ENCODE assay signal across 13 cellular contexts in genomic region chr16:399278-400019, GRCh38. TPM values are rescaled to one million over a fixed set of nuclear protein-coding genes. Genes with fewer than 3 reads are reported as not detected.
DNase-seq lines count a peak whose midpoint lies in the region; ATAC-seq, FAIRE-seq and TF ChIP-seq lines count a peak whose summit lies in the region.
"Had no signal": no experiment of that assay in that cellular context is flagged by ENCODE, and none has a peak within 500 bp of the region (broad histone marks: within the 10 kb centered on the region; RNA-seq: fewer than 3 reads in every experiment).

No MANE protein-coding gene starts in this region.

- peaks cover 5 to 28% (median 24%) of the 10 kb centered on the region in 11 experiments; a peak in 17 of 22 replicates for H4K20me1 ChIP-seq in BLaER1 treated with 17β-estradiol and CSF1 and Interleukin-3, amounts not matched to agents 10 nM and 100 nM
- H4K20me1 ChIP-seq in GM23338 (replicated peaks; ENCODE audit: insufficient read depth), result no peaks in the 10 kb centered on the region; the same call in 1 of the 2 replicates

- H3K36me3 Mint-ChIP-seq in GM23338 (ENCODE audit: low read depth), result peaks cover 22% of the 10 kb centered on the region
- no peaks in the 10 kb centered on the region for H3K36me3 Mint-ChIP-seq in activated CD4-positive, alpha-beta memory T cell treated with anti-CD3 and anti-CD28 coated beads, Interleukin-2, amount 10 ng/mL, durations not matched to agents 7 days and 5 days (ENCODE audit: low read depth)
- H3K36me3 Mint-ChIP-seq in naive B cell, result no peaks in the 10 kb centered on the region
- H3K36me3 Mint-ChIP-seq in CD14-positive monocyte, result peaks cover 0 to 6% of the 10 kb centered on the region in 2 donors

- TF ChIP-seq CTCF in GM23338 (conservative IDR thresholded peaks at IDR 0.05; ENCODE audit: low read depth in 2 of 2) (no peak), CD14-positive monocyte (IDR thresholded peaks at IDR 0.05) (no peak)

- H3F3A ChIP-seq in GM23338 (replicated peaks; ENCODE audit: low read depth), result peaks cover 38% of the 10 kb centered on the region

- no peaks in the 10 kb centered on the region for H3K9me2 ChIP-seq in GM23338 (ENCODE audit: insufficient read depth)

- H3K4me1 Mint-ChIP-seq in GM23338 (peaks cover 29% of the 10 kb centered on the region), naive B cell (peaks cover 21 to 41% (median 22%) of the 10 kb centered on the region in 3 donors), CD14-positive monocyte (peaks cover 32% of the 10 kb centered on the region)
- peaks cover 29% of the 10 kb centered on the region for H3K4me1 Mint-ChIP-seq in activated CD4-positive, alpha-beta memory T cell treated with anti-CD3 and anti-CD28 coated beads, Interleukin-2, amount 10 ng/mL, durations not matched to agents 7 days and 5 days

- peak overlapping the region; percentile 78 to 97 (median 92); a peak in 21 of 22 replicates for H3K4me2 ChIP-seq in BLaER1 treated with 17β-estradiol and CSF1 and Interleukin-3, amounts not matched to agents 10 nM and 100 nM
- H3K4me2 ChIP-seq in GM23338, result no peak overlapping the region

- H3K9ac ChIP-seq in BLaER1 treated with 17β-estradiol and CSF1 and Interleukin-3, amounts not matched to agents 10 nM and 100 nM, result peak overlapping the region in 10 of 11 experiments; percentile 23 to 95 (median 87); a peak in 12 of 22 replicates

- no peaks in the 10 kb centered on the region for H3K9me3 ChIP-seq in BLaER1 treated with 17β-estradiol and CSF1 and Interleukin-3, amounts not matched to agents 10 nM and 100 nM (replicated peaks in 1 of 11)
- H3K9me3 ChIP-seq in small intestine (ENCODE audit: control insufficient read depth, low read depth), result no peaks in the 10 kb centered on the region
- H3K9me3 ChIP-seq: breast epithelium, SJCRH30, thoracic aorta had no signal

- 78 to 80% (median 78%) methylated on average over 20 to 23 of the region's 23 CpGs for WGBS in small intestine, 3 donors

- no peak overlapping the region for H3K27ac Mint-ChIP-seq in GM23338
- peak overlapping the region; percentile 44 for H3K27ac Mint-ChIP-seq in activated CD4-positive, alpha-beta memory T cell treated with anti-CD3 and anti-CD28 coated beads, Interleukin-2, amount 10 ng/mL, durations not matched to agents 7 days and 5 days
- H3K27ac Mint-ChIP-seq in naive B cell, result peak overlapping the region in 5 of 6 donors; percentile 30 to 99 (median 94)
- peak overlapping the region in 3 of 7 donors; percentile 25 to 98 (median 26) for H3K27ac Mint-ChIP-seq in CD14-positive monocyte

- FAIRE-seq in small intestine (lab: Jason Lieb, UNC), result no peak

- no peak overlapping the region for H2AFZ ChIP-seq in GM23338

- H3K4me1 ChIP-seq in BLaER1 treated with 17β-estradiol and CSF1 and Interleukin-3, amounts not matched to agents 10 nM and 100 nM, result peaks cover 42 to 60% (median 54%) of the 10 kb centered on the region in 10 experiments
- H3K4me1 ChIP-seq in GM23338 (ENCODE audit: insufficient read depth), result peaks cover 20% of the 10 kb centered on the region
- peaks cover 0 to 7% of the 10 kb centered on the region in 2 donors for H3K4me1 ChIP-seq in small intestine (ENCODE audit: control insufficient read depth in 2 of 2, insufficient read depth in 1 of 2, low read depth in 1 of 2, low read length in 1 of 2)
- H3K4me1 ChIP-seq: breast epithelium, SJCRH30 had no signal

- peak overlapping the region in 4 of 10 experiments; percentile 73 to 95 (median 92); a peak in 3 of 20 replicates for H3K4me3 ChIP-seq in BLaER1 treated with 17β-estradiol and CSF1 and Interleukin-3, amounts not matched to agents 10 nM and 100 nM
- no peak overlapping the region for H3K4me3 ChIP-seq in GM23338
- no peak overlapping the region for H3K4me3 ChIP-seq in small intestine (ENCODE audit: low read depth in 1 of 2, low read length in 2 of 2)
- H3K4me3 ChIP-seq: SJCRH30 had no signal

- H3K27ac ChIP-seq in BLaER1 treated with 17β-estradiol and CSF1 and Interleukin-3, amounts not matched to agents 10 nM and 100 nM, result peak overlapping the region in 3 of 11 experiments; percentile 83 to 90 (median 87); a peak in 4 of 22 replicates
- H3K27ac ChIP-seq in GM23338 (ENCODE audit: low read depth) (peak overlapping the region; percentile 50; the same call in 1 of the 2 replicates), small intestine (ENCODE audit: low read depth in 1 of 2, low read length in 1 of 2) (no peak overlapping the region)
- H3K27ac ChIP-seq: SJCRH30 had no signal

- H3K9me3 Mint-ChIP-seq in GM23338 (peaks cover 5% of the 10 kb centered on the region; the same call in 2 of the 3 replicates), naive B cell (no peaks in the 10 kb centered on the region), CD14-positive monocyte (no peaks in the 10 kb centered on the region)
- H3K9me3 Mint-ChIP-seq in activated CD4-positive, alpha-beta memory T cell treated with anti-CD3 and anti-CD28 coated beads, Interleukin-2, amount 10 ng/mL, durations not matched to agents 7 days and 5 days, result no peaks in the 10 kb centered on the region

- DNase-seq in GM23338 (ENCODE audit: low spot score) (no peak), naive B cell (no peak), small intestine (no peak), cortex of kidney (lab: John Stamatoyannopoulos, UW) (no peak), putamen (ENCODE audit: low spot score) (no peak), CD14-positive monocyte (ENCODE audit: low spot score) (no peak)
- no peak for DNase-seq in activated CD4-positive, alpha-beta memory T cell treated with anti-CD3 and anti-CD28 coated beads, Interleukin-2, amount 10 ng/mL, durations not matched to agents 7 days and 5 days
- DNase-seq: kidney glomerular epithelial cell, NCI-H2029 treated with DMSO at 0.1 percent for 48 hours, SJCRH30 had no signal

- H3K27me3 Mint-ChIP-seq in GM23338 (ENCODE audit: insufficient read depth, low read depth, poor library complexity) (peaks cover 28% of the 10 kb centered on the region), naive B cell (no peaks in the 10 kb centered on the region), CD14-positive monocyte (ENCODE audit: low read depth in 3 of 3) (peaks cover 3 to 5% (median 4%) of the 10 kb centered on the region in 3 donors)
- H3K27me3 Mint-ChIP-seq in activated CD4-positive, alpha-beta memory T cell treated with anti-CD3 and anti-CD28 coated beads, Interleukin-2, amount 10 ng/mL, durations not matched to agents 7 days and 5 days, result peaks cover 11% of the 10 kb centered on the region

- peaks cover 5% of the 10 kb centered on the region; the same call in 1 of the 2 replicates for H3K79me2 ChIP-seq in GM23338 (replicated peaks; ENCODE audit: insufficient read depth)

- POLR2A ChIA-PET in activated CD4-positive, alpha-beta memory T cell treated with anti-CD3 and anti-CD28 coated beads, Interleukin-2, amount 10 ng/mL, durations not matched to agents 7 days and 5 days (lab: Charles Lee), result interaction anchor here (2.1 kb wide), 1 partner anchor 48 kb away, joined by 8 read pairs; no protein-coding TSS in a partner anchor

- intact Hi-C loops in CD14-positive monocyte (cut with micrococcal nuclease), result loop anchor here (5.0 kb wide), 1 partner anchor 128 kb away; the partner anchor contains the start of gene CAPN15 (in 2 of the 2)

- H3K4me3 Mint-ChIP-seq in GM23338, result no peak overlapping the region
- peak overlapping the region; percentile 82 for H3K4me3 Mint-ChIP-seq in activated CD4-positive, alpha-beta memory T cell treated with anti-CD3 and anti-CD28 coated beads, Interleukin-2, amount 10 ng/mL, durations not matched to agents 7 days and 5 days
- H3K4me3 Mint-ChIP-seq in naive B cell, result peak overlapping the region in 7 of 8 donors; percentile 21 to 98 (median 66)
- H3K4me3 Mint-ChIP-seq in CD14-positive monocyte, result no peak overlapping the region

- no peaks in the 10 kb centered on the region for H3K27me3 ChIP-seq in BLaER1 treated with 17β-estradiol and CSF1 and Interleukin-3, amounts not matched to agents 10 nM and 100 nM
- H3K27me3 ChIP-seq in GM23338 (ENCODE audit: insufficient read depth) (no peaks in the 10 kb centered on the region), small intestine (ENCODE audit: control insufficient read depth in 2 of 2, insufficient read depth in 2 of 2, low read length in 2 of 2) (no peaks in the 10 kb centered on the region)
- H3K27me3 ChIP-seq: breast epithelium, SJCRH30 had no signal

- CTCF ChIA-PET in activated CD4-positive, alpha-beta memory T cell treated with anti-CD3 and anti-CD28 coated beads, Interleukin-2, amount 10 ng/mL, durations not matched to agents 7 days and 5 days (lab: Charles Lee), result no interaction called here

- H3K36me3 ChIP-seq in BLaER1 treated with 17β-estradiol and CSF1 and Interleukin-3, amounts not matched to agents 10 nM and 100 nM, result peaks cover 9 to 22% (median 17%) of the 10 kb centered on the region in 11 experiments; a peak in 19 of 22 replicates
- no peaks in the 10 kb centered on the region; the same call in 1 of the 2 replicates for H3K36me3 ChIP-seq in GM23338 (ENCODE audit: insufficient read depth)
- H3K36me3 ChIP-seq in small intestine (ENCODE audit: control insufficient read depth in 2 of 2, insufficient read depth in 2 of 2, low read length in 2 of 2), result no peaks in the 10 kb centered on the region
- H3K36me3 ChIP-seq: breast epithelium, thoracic aorta had no signal

- ATAC-seq in GM23338, result no peak
- ATAC-seq in naive B cell (ENCODE audit: low read depth in 2 of 2), result no peak

RNA-seq across cellular contexts. Expression of gene DECR2, which starts 2.2 kb away (rescaled TPM):
- total RNA-seq in GM23338 (2014; rRNA removed; shearing (Covaris generic)), result 17.9 and 26.9 TPM in 2 replicates
- polyA plus RNA-seq in GM23338 (2016; fragmentation: Nextera tagmentation; extraction: Ambion mirVana) (19.0 and 20.3 TPM in 2 replicates), naive B cell (ENCODE audit: low read depth in 6 of 6) (1 to 10 TPM; 3.8 to 9.4 (median 5.2) TPM), small intestine (100 to 1,000 TPM in 2 of 3 donors, 10 to 100 TPM in 1; 46.7 to 154 (median 101) TPM), CD14-positive monocyte (1 to 10 TPM; 5.7 to 8.7 TPM)
- total RNA-seq in activated CD4-positive, alpha-beta memory T cell treated with anti-CD3 and anti-CD28 coated beads, Interleukin-2, amount 10 ng/mL, durations not matched to agents 7 days and 5 days, result 1 to 10 TPM; 3.0 to 3.3 TPM

RNA-seq across cellular contexts. Expression of gene NME4, which starts 2.5 kb away (rescaled TPM):
- total RNA-seq in GM23338 (2014; rRNA removed; shearing (Covaris generic)), result 228 and 249 TPM in 2 replicates
- polyA plus RNA-seq in GM23338 (2016; fragmentation: Nextera tagmentation; extraction: Ambion mirVana) (511 and 521 TPM in 2 replicates), naive B cell (ENCODE audit: low read depth in 6 of 6) (100 to 1,000 TPM in 1 of 6 donors, 10 to 100 TPM in 5; 56.9 to 104 (median 65.1) TPM), small intestine (10 to 100 TPM; 13.0 to 43.0 (median 26.7) TPM), CD14-positive monocyte (10 to 100 TPM; 26.9 to 31.4 TPM)
- total RNA-seq in activated CD4-positive, alpha-beta memory T cell treated with anti-CD3 and anti-CD28 coated beads, Interleukin-2, amount 10 ng/mL, durations not matched to agents 7 days and 5 days, result 10 to 100 TPM; 33.9 to 34.0 TPM

RNA-seq across cellular contexts. Expression of gene PGAP6, which starts 17.7 kb away (rescaled TPM):
- 98.7 and 112 TPM in 2 replicates for total RNA-seq in GM23338 (2014; rRNA removed; shearing (Covaris generic))
- 25.1 and 29.5 TPM in 2 replicates for polyA plus RNA-seq in GM23338 (2016; fragmentation: Nextera tagmentation; extraction: Ambion mirVana)
- 10 to 100 TPM; 59.2 to 59.9 TPM for total RNA-seq in activated CD4-positive, alpha-beta memory T cell treated with anti-CD3 and anti-CD28 coated beads, Interleukin-2, amount 10 ng/mL, durations not matched to agents 7 days and 5 days
- 10 to 100 TPM in 5 of 6 donors, 1 to 10 TPM in 1; 7.1 to 24.3 (median 17.2) TPM for polyA plus RNA-seq in naive B cell (ENCODE audit: low read depth in 6 of 6)
- 10 to 100 TPM; 48.1 to 66.5 (median 63.2) TPM for polyA plus RNA-seq in small intestine
- 10 to 100 TPM; 18.2 to 39.8 TPM for polyA plus RNA-seq in CD14-positive monocyte

RNA-seq across cellular contexts. Expression of gene RAB11FIP3, which starts 26.0 kb away (rescaled TPM):
- total RNA-seq in GM23338 (2014; rRNA removed; shearing (Covaris generic)), result 27.9 and 29.2 TPM in 2 replicates
- 3.2 and 4.4 TPM in 2 replicates for polyA plus RNA-seq in GM23338 (2016; fragmentation: Nextera tagmentation; extraction: Ambion mirVana)
- total RNA-seq in activated CD4-positive, alpha-beta memory T cell treated with anti-CD3 and anti-CD28 coated beads, Interleukin-2, amount 10 ng/mL, durations not matched to agents 7 days and 5 days, result 10 to 100 TPM; 21.2 to 25.4 TPM
- polyA plus RNA-seq in naive B cell (ENCODE audit: low read depth in 6 of 6), result 1 to 10 TPM; 1.0 to 4.8 (median 1.9) TPM
- 10 to 100 TPM; 25.4 to 37.6 (median 36.7) TPM for polyA plus RNA-seq in small intestine
- polyA plus RNA-seq in CD14-positive monocyte, result under 1 TPM; 0.37 to 0.49 TPM

RNA-seq across cellular contexts. Expression of gene MRPL28, which starts 29.1 kb away (rescaled TPM):
- 115 and 169 TPM in 2 replicates for total RNA-seq in GM23338 (2014; rRNA removed; shearing (Covaris generic))
- polyA plus RNA-seq in GM23338 (2016; fragmentation: Nextera tagmentation; extraction: Ambion mirVana) (129 and 135 TPM in 2 replicates), naive B cell (ENCODE audit: low read depth in 6 of 6) (10 to 100 TPM; 60.1 to 76.8 (median 65.7) TPM), small intestine (100 to 1,000 TPM in 1 of 3 donors, 10 to 100 TPM in 2; 85.4 to 112 (median 98.9) TPM), CD14-positive monocyte (10 to 100 TPM; 88.1 to 88.5 TPM)
- 10 to 100 TPM; 71.4 to 72.6 TPM for total RNA-seq in activated CD4-positive, alpha-beta memory T cell treated with anti-CD3 and anti-CD28 coated beads, Interleukin-2, amount 10 ng/mL, durations not matched to agents 7 days and 5 days

Comparison
In these comparisons a context has a peak if more than half of its experiments do, and no peak if none do; other contexts are left out.
1. H3K4me3 Mint-ChIP-seq: peak in activated CD4-positive, alpha-beta memory T cell treated with anti-CD3 and anti-CD28 coated beads, Interleukin-2, amount 10 ng/mL, durations not matched to agents 7 days and 5 days (single experiment) and naive B cell (7 of 8); none in GM23338 (single experiment) and CD14-positive monocyte (0 of 2).